In the genomic region with DNA sequence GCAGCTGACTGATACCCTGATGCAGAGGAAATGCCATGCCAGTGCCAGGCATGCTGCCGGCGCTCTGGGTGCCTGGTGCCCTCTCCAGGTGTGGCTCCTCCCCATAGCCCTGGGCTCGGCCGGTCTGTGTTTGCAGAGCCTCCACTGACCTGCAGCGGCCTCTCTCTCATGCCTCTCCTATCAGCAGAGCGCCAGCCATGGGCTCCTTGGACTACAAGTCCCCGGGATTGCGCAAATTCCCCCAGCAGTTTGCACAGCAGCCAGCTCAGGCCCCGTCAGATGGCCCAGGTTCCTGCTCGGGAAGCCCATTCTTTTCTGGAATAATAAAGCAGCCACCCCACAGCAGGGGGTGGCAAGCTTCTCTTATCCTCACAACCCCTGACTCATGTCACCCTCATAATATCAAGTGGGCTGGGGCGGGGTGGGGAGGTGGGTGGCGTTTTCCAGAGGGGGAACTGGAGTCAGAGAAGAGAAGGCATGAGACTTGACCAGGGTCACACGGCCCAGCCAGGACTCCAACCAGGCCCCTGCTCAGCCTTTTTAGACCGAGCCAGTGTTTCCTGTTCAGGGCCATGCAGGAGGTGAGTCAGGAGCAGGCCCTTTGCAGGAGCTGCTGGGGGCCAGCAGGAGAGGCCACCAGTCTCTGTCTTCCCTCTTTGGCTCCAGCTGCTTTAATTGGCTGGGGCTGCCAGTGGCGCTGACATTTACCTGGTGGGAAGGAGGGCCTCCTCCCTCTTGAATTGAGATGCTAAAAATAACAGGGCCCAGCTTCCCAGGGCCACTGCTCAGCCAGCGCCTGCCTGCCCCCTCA, we compare ENCODE assay signal across 10 cellular contexts. TPM values are rescaled to one million over a fixed set of nuclear protein-coding genes. Genes with fewer than 3 reads are reported as not detected.
DNase-seq lines count a peak whose midpoint lies in the region; ATAC-seq and TF ChIP-seq lines count a peak whose summit lies in the region.
"Had no signal": no experiment of that assay in that cellular context is flagged by ENCODE, and none has a peak within 500 bp of the region (broad histone marks: within the 10 kb centered on the region; RNA-seq: fewer than 3 reads in every experiment).

No MANE protein-coding gene starts in this region.

- no peaks in the 10 kb centered on the region for H3K9me3 ChIP-seq in BLaER1
- H3K9me3 ChIP-seq in MG63: no peaks in the 10 kb centered on the region

- peak overlapping the region; percentile 31 for H3K27ac ChIP-seq in BLaER1

- peaks cover 21% of the 10 kb centered on the region for H3K36me3 Mint-ChIP-seq in mesothelial cell of epicardium

- H3K36me3 ChIP-seq in BLaER1 (peaks cover 74% of the 10 kb centered on the region), MG63 (peaks cover 93% of the 10 kb centered on the region)

- H3K9me3 Mint-ChIP-seq in mesothelial cell of epicardium: no peaks in the 10 kb centered on the region
- H3K9me3 Mint-ChIP-seq: T-cell had no signal

- TF ChIP-seq CTCF in cardiac fibroblast (IDR thresholded peaks at IDR 0.05; ENCODE audit: low read depth, low read length) (no peak), mesothelial cell of epicardium (IDR thresholded peaks at IDR 0.05; ENCODE audit: unreplicated experiment) (no peak), GM10248 (IDR thresholded peaks at IDR 0.05; ENCODE audit: control extremely low read depth, extremely low read depth, low read depth, missing control alignments) (no peak)

- H3K27me3 ChIP-seq in BLaER1: no peaks in the 10 kb centered on the region
- no peaks in the 10 kb centered on the region for H3K27me3 ChIP-seq in MG63

- H3K4me3 ChIP-seq in BLaER1 (no peak overlapping the region), MG63 (no peak overlapping the region), cardiac fibroblast (replicated peaks in 1 of 2; ENCODE audit: low read depth in 2 of 2, low read length in 2 of 2) (no peak overlapping the region)
- H3K4me3 ChIP-seq: GM12878 had no signal

- H4K20me1 ChIP-seq in BLaER1: peaks cover 74% of the 10 kb centered on the region

- CTCF ChIA-PET in GM10248 (lab: Yijun Ruan, JAX): interaction anchor here (1.0 to 2.1 kb wide), 3 partner anchors 29 to 167 kb away, joined by 3 to 4 read pairs (median 3); no protein-coding TSS in a partner anchor

- H3K27me3 Mint-ChIP-seq in mesothelial cell of epicardium (ENCODE audit: low read depth): no peaks in the 10 kb centered on the region
- H3K27me3 Mint-ChIP-seq: T-cell had no signal

- peak overlapping the region; percentile 88; the same call in 1 of the 2 replicates for H3K4me2 ChIP-seq in BLaER1

- POLR2A ChIA-PET in GM10248 (lab: Yijun Ruan, JAX): no interaction called here

- DNase-seq in MG63: peak; percentile 86
- DNase-seq in cardiac fibroblast (ENCODE audit: low read depth in 2 of 2): peak; percentile 89 to 93
- DNase-seq in mesothelial cell of epicardium (ENCODE audit: low spot score in 2 of 2, unreplicated experiment in 2 of 2): no peak
- no peak for DNase-seq in G401 (ENCODE audit: low spot score)
- no peak for DNase-seq in T-helper 9 cell
- no peak for DNase-seq in GM10248 (ENCODE audit: extremely low spot score)
- DNase-seq: T-cell had no signal

- no peak overlapping the region for H3K4me3 Mint-ChIP-seq in mesothelial cell of epicardium
- H3K4me3 Mint-ChIP-seq: T-cell had no signal

- H3K27ac Mint-ChIP-seq in mesothelial cell of epicardium: peak overlapping the region; percentile 25

- no peak overlapping the region; the same call in 1 of the 2 replicates for H3K9ac ChIP-seq in BLaER1

- peaks cover 98% of the 10 kb centered on the region for H3K4me1 ChIP-seq in BLaER1

- H3K4me1 Mint-ChIP-seq in mesothelial cell of epicardium: peaks cover 34% of the 10 kb centered on the region

- in situ Hi-C loops in G401 (cut with HindIII; ENCODE audit: low sequenced_read_pairs): no loop called here

- ATAC-seq in HG03520 (IDR thresholded peaks at IDR 0.05; ENCODE audit: unreplicated experiment): no peak
- ATAC-seq: GM12878, T-cell had no signal

RNA-seq across cellular contexts. Expression of gene ZMIZ1, which starts 58.6 kb away (rescaled TPM):
- 9.5 and 22.4 TPM in 2 replicates for total RNA-seq in MG63 (2014; rRNA removed; shearing (Covaris generic); ENCODE audit: low replicate concordance)
- 166 to 173 TPM (median 170 TPM) in 3 replicates for total RNA-seq in mesothelial cell of epicardium
- total RNA-seq in G401 (2014; rRNA removed; shearing (Covaris generic)): 2.3 and 5.0 TPM in 2 replicates

Comparison
In these comparisons a context has a peak if more than half of its experiments do, and no peak if none do; other contexts are left out.
1. DNase-seq: peak in MG63 (single experiment) and cardiac fibroblast (2 of 2); none in mesothelial cell of epicardium (0 of 2), G401 (single experiment), T-helper 9 cell (single experiment) and GM10248 (single experiment).